Comparison of ENCODE assay signal across 8 cellular contexts in genomic region chr2:10042301-10043161, GRCh38. TPM values are rescaled to one million over a fixed set of nuclear protein-coding genes. Genes with fewer than 3 reads are reported as not detected.
DNase-seq lines count a peak whose midpoint lies in the region; TF ChIP-seq lines count a peak whose summit lies in the region.

No MANE protein-coding gene starts in this region.

- H3K36me3 ChIP-seq in BLaER1 treated with 17β-estradiol and CSF1 and Interleukin-3, amounts not matched to agents 10 nM and 100 nM, result peaks cover 4 to 24% (median 16%) of the 10 kb centered on the region in 11 experiments; a peak in 19 of 22 replicates
- H3K36me3 ChIP-seq in muscle layer of duodenum (ENCODE audit: control insufficient read depth in 1 of 2, insufficient read depth in 2 of 2, low read length in 2 of 2) (peaks cover under 1 to 2% of the 10 kb centered on the region in 2 donors), thymus (ENCODE audit: control insufficient read depth, insufficient read depth) (no peaks in the 10 kb centered on the region)

- no peak for TF ChIP-seq CTCF in LNCaP clone FGC (IDR thresholded peaks at IDR 0.05; ENCODE audit: control insufficient read depth, extremely low read depth, insufficient read depth)
- no peak for TF ChIP-seq CTCF in fibroblast of pulmonary artery (IDR thresholded peaks at IDR 0.05; ENCODE audit: low read length, missing control alignments)

- peak overlapping the region in 5 of 10 experiments; percentile 10 to 39 (median 29); a peak in 4 of 20 replicates for H3K4me3 ChIP-seq in BLaER1 treated with 17β-estradiol and CSF1 and Interleukin-3, amounts not matched to agents 10 nM and 100 nM
- peak overlapping the region; percentile 42 for H3K4me3 ChIP-seq in LNCaP clone FGC (ENCODE audit: low read depth, low read length)
- H3K4me3 ChIP-seq in fibroblast of pulmonary artery (replicated peaks; ENCODE audit: low read depth, low read length), result peak overlapping the region; percentile 56
- H3K4me3 ChIP-seq in muscle layer of duodenum (ENCODE audit: low read depth in 1 of 2, low read length in 2 of 2), result peak overlapping the region; percentile 56 to 59
- peak overlapping the region; percentile 50 for H3K4me3 ChIP-seq in thymus (ENCODE audit: low read length)

- no peaks in the 10 kb centered on the region for H3K27me3 ChIP-seq in BLaER1 treated with 17β-estradiol and CSF1 and Interleukin-3, amounts not matched to agents 10 nM and 100 nM
- H3K27me3 ChIP-seq in muscle layer of duodenum (ENCODE audit: low read depth, low read length), result no peaks in the 10 kb centered on the region
- peaks cover 25% of the 10 kb centered on the region for H3K27me3 ChIP-seq in thymus (ENCODE audit: control insufficient read depth, insufficient read depth)

- H3K27ac ChIP-seq in BLaER1 treated with 17β-estradiol and CSF1 and Interleukin-3, amounts not matched to agents 10 nM and 100 nM, result peak overlapping the region in 4 of 11 experiments; percentile 31 to 38 (median 36); a peak in 3 of 22 replicates
- H3K27ac ChIP-seq in muscle layer of duodenum (ENCODE audit: low read length) (peak overlapping the region; percentile 84), thymus (ENCODE audit: low read depth) (no peak overlapping the region)

- peaks cover 1 to 34% (median 28%) of the 10 kb centered on the region in 11 experiments; a peak in 13 of 22 replicates for H4K20me1 ChIP-seq in BLaER1 treated with 17β-estradiol and CSF1 and Interleukin-3, amounts not matched to agents 10 nM and 100 nM

- H3K4me1 ChIP-seq in BLaER1 treated with 17β-estradiol and CSF1 and Interleukin-3, amounts not matched to agents 10 nM and 100 nM, result peaks cover 24 to 42% (median 37%) of the 10 kb centered on the region in 10 experiments
- H3K4me1 ChIP-seq in muscle layer of duodenum (ENCODE audit: control insufficient read depth in 1 of 2, insufficient read depth in 2 of 2, low read length in 2 of 2), result peaks cover 4 to 46% of the 10 kb centered on the region in 2 donors
- no peaks in the 10 kb centered on the region for H3K4me1 ChIP-seq in thymus (ENCODE audit: control insufficient read depth, insufficient read depth, low read length)

- 37% methylated on average over 54 of the region's 54 CpGs for WGBS in thymus

- no peak overlapping the region for H3K9ac ChIP-seq in BLaER1 treated with 17β-estradiol and CSF1 and Interleukin-3, amounts not matched to agents 10 nM and 100 nM

- H3K4me2 ChIP-seq in BLaER1 treated with 17β-estradiol and CSF1 and Interleukin-3, amounts not matched to agents 10 nM and 100 nM, result peak overlapping the region in 8 of 11 experiments; percentile 14 to 76 (median 39); a peak in 12 of 22 replicates

- no peak for DNase-seq in LNCaP clone FGC (ENCODE audit: low read depth)
- DNase-seq in activated effector memory CD4-positive, alpha-beta T cell treated with Interleukin-2 at 50 U/mL for 16 hours, result peak; percentile 26
- DNase-seq in fibroblast of pulmonary artery (ENCODE audit: low read depth), result peak; percentile 81
- no peak for DNase-seq in D341Med (ENCODE audit: low spot score)
- DNase-seq in NCI-H2107 (lab: John Stamatoyannopoulos, UW), result no peak

- H3K9me3 ChIP-seq in BLaER1 treated with 17β-estradiol and CSF1 and Interleukin-3, amounts not matched to agents 10 nM and 100 nM (replicated peaks in 1 of 11), result peaks cover 0 to 19% (median 16%) of the 10 kb centered on the region in 11 experiments; a peak in 20 of 22 replicates
- H3K9me3 ChIP-seq in muscle layer of duodenum (ENCODE audit: control insufficient read depth in 1 of 2, low read length in 2 of 2), result no peaks in the 10 kb centered on the region
- peaks cover 9% of the 10 kb centered on the region for H3K9me3 ChIP-seq in thymus (ENCODE audit: control insufficient read depth)

RNA-seq across cellular contexts. Expression of gene KLF11, which starts 0.8 kb away (rescaled TPM):
- 5.4 TPM for polyA plus RNA-seq in thymus

RNA-seq across cellular contexts. Expression of gene CYS1, which starts 37.7 kb away (rescaled TPM):
- polyA plus RNA-seq in thymus, result 0.30 TPM

Comparison
In these comparisons a context has a peak if more than half of its experiments do, and no peak if none do; other contexts are left out.
1. DNase-seq: peak in activated effector memory CD4-positive, alpha-beta T cell treated with Interleukin-2 at 50 U/mL for 16 hours (single experiment) and fibroblast of pulmonary artery (single experiment); none in LNCaP clone FGC (single experiment), D341Med (single experiment) and NCI-H2107 (single experiment).